In genomic region chr2:132438650-132439030, GRCh38 we compare ENCODE assay signal across 1 cellular context.
TF ChIP-seq lines count a peak whose summit lies in the region.

No MANE protein-coding gene starts in this region.

TF ChIP-seq in GM23338, 12 proteins besides CTCF, POLR2A, EP300 and RAD21 (continued from another document):
- TF ChIP-seq POLR2AphosphoS5 (IDR thresholded peaks at IDR 0.05; ENCODE audit: low read depth) (no peak), REST (IDR thresholded peaks at IDR 0.05; ENCODE audit: unreplicated experiment) (no peak), STAT1 (IDR thresholded peaks at IDR 0.05; ENCODE audit: unreplicated experiment) (no peak), ZNF114 (CRISPR knock-in tag; IDR thresholded peaks at IDR 0.05) (no peak)
